In genomic region chr22:18058770-18059169, GRCh38 we compare ENCODE assay signal across 24 cellular contexts. TPM values are rescaled to one million over a fixed set of nuclear protein-coding genes. Genes with fewer than 3 reads are reported as not detected.
DNase-seq lines count a peak whose midpoint lies in the region; ATAC-seq, FAIRE-seq and TF ChIP-seq lines count a peak whose summit lies in the region.
"Had no signal": no experiment of that assay in that cellular context is flagged by ENCODE, and none has a peak within 500 bp of the region (broad histone marks: within the 10 kb centered on the region; RNA-seq: fewer than 3 reads in every experiment).

No MANE protein-coding gene starts in this region.

- no peaks in the 10 kb centered on the region for H3K79me2 ChIP-seq in HepG2 (ENCODE audit: insufficient read depth, low read length)
- H3K79me2 ChIP-seq in PC-9 (ENCODE audit: low read depth) = no peaks in the 10 kb centered on the region

- no peak overlapping the region for H3K9ac ChIP-seq in HepG2 (ENCODE audit: insufficient read depth, low read depth, low read length)

- H3K27ac ChIP-seq in right atrium auricular region (peak overlapping the region; percentile 28 to 44), HepG2 (ENCODE audit: extremely low read length, insufficient read depth, low read length) (no peak overlapping the region), PC-9 (no peak overlapping the region)
- H3K27ac ChIP-seq: lower lobe of right lung had no signal

- BruUV-seq in HepG2 (replicated peaks; lab: Mats Ljungman, UMichigan) = no TSS peak
- BruUV-seq in PC-9 (replicated peaks; lab: Mats Ljungman, UMichigan) = no TSS peak

- intact Hi-C loops in Right ventricle myocardium superior (cut with DNase I) (no loop called here), HepG2 (cut with micrococcal nuclease; ENCODE audit: unreplicated experiment) (no loop called here), PC-9 (cut with micrococcal nuclease; ENCODE audit: unreplicated experiment) (no loop called here)

- peak overlapping the region; percentile 39 for H3K27ac Mint-ChIP-seq in stimulated activated naive B cell treated with anti-CD40 and anti-IgM and Interleukin-4, amounts not matched to agents 10 μg/mL and 1 μg/mL and 100 μg/mL, for 72 hours
- H3K27ac Mint-ChIP-seq: activated T-helper 1 cell treated with anti-CD3 and anti-CD28 coated beads, Interleukin-12 subunit alpha, Interleukin-12 subunit beta, Interleukin-2, Interleukin-4 antibody, amounts not matched to agents 30 ng/mL and 10 ng/mL and 1 ng/mL, durations not matched to agents 14 hours and 24 hours and 36 hours had no signal

- DNase-seq in right atrium auricular region (ENCODE audit: low spot score) (no peak), Right ventricle myocardium superior (no peak), HepG2 (ENCODE audit: low spot score) (no peak), PC-9 (no peak), GF-D8 (lab: John Stamatoyannopoulos, UW) (no peak), NCI-H2107 (lab: John Stamatoyannopoulos, UW) (no peak)
- no peak for DNase-seq in stimulated activated naive B cell treated with anti-CD40 and anti-IgM and Interleukin-4, amounts not matched to agents 10 μg/mL and 1 μg/mL and 100 μg/mL, for 72 hours
- DNase-seq: activated naive CD4-positive, alpha-beta T cell treated with anti-CD3 and anti-CD28 coated beads, Interleukin-2, amount 50 U/mL, for 16 hours; BE2C; cortex of kidney; lower lobe of right lung; NCI-H1417; NCI-H2081 treated with DMSO at 0.1 percent for 48 hours; NCI-H446; SHP77 treated with DMSO at 0.1 percent for 48 hours; stimulated activated CD4-positive, alpha-beta T cell treated with anti-CD3 and anti-CD28 coated beads, Interleukin-1b, Interleukin-23, amount 100 ng/mL, for 48 hours; SW 1271; T1000; trophoblast cell had no signal

- peaks cover 50 to 63% of the 10 kb centered on the region in 2 donors for H3K4me1 Mint-ChIP-seq in stimulated activated naive B cell treated with anti-CD40 and anti-IgM and Interleukin-4, amounts not matched to agents 10 μg/mL and 1 μg/mL and 100 μg/mL, for 72 hours

- CTCF ChIA-PET in HepG2 (lab: Yijun Ruan, JAX; ENCODE audit: low intra/inter-chr PET ratio, low total read pairs) (no interaction called here), PC-9 (lab: Charles Lee) (no interaction called here)

- TF ChIP-seq EP300 in HepG2 (IDR thresholded peaks at IDR 0.05; ENCODE audit: low read depth in 2 of 2, low read length in 2 of 2) = no peak
- no peak for TF ChIP-seq EP300 in HepG2 (CRISPR knock-in tag; IDR thresholded peaks at IDR 0.05; ENCODE audit: borderline replicate concordance)

- H3K4me1 ChIP-seq in right atrium auricular region = peaks cover 0 to 44% of the 10 kb centered on the region in 2 donors
- peaks cover 85% of the 10 kb centered on the region for H3K4me1 ChIP-seq in HepG2 (ENCODE audit: insufficient read depth, low read length)
- H3K4me1 ChIP-seq in PC-9 (replicated peaks; ENCODE audit: insufficient read depth) = peaks cover 17% of the 10 kb centered on the region

- no peaks in the 10 kb centered on the region for H3K36me3 Mint-ChIP-seq in stimulated activated naive B cell treated with anti-CD40 and anti-IgM and Interleukin-4, amounts not matched to agents 10 μg/mL and 1 μg/mL and 100 μg/mL, for 72 hours

- H3K9me3 Mint-ChIP-seq in stimulated activated naive B cell treated with anti-CD40 and anti-IgM and Interleukin-4, amounts not matched to agents 10 μg/mL and 1 μg/mL and 100 μg/mL, for 72 hours = no peaks in the 10 kb centered on the region
- H3K9me3 Mint-ChIP-seq: activated T-helper 1 cell treated with anti-CD3 and anti-CD28 coated beads, Interleukin-12 subunit alpha, Interleukin-12 subunit beta, Interleukin-2, Interleukin-4 antibody, amounts not matched to agents 30 ng/mL and 10 ng/mL and 1 ng/mL, durations not matched to agents 14 hours and 24 hours and 36 hours had no signal

- FAIRE-seq in HepG2 (lab: Jason Lieb, UNC) = no peak
- FAIRE-seq: A204.1, GM12891 had no signal

- H4K20me1 ChIP-seq in HepG2 (ENCODE audit: insufficient read depth, low read length) (no peaks in the 10 kb centered on the region), PC-9 (ENCODE audit: insufficient read depth) (no peaks in the 10 kb centered on the region)

- H3K4me2 ChIP-seq in HepG2 (ENCODE audit: low read depth, low read length) (peak overlapping the region; percentile 32), PC-9 (no peak overlapping the region)

- no peaks in the 10 kb centered on the region for H3K9me2 ChIP-seq in PC-9 (ENCODE audit: insufficient read depth)

- in situ Hi-C loops in HepG2 (cut with HindIII; ENCODE audit: extremely low pct_ligation_motif_present, low pct_unique_long_range_greater_than_20kb) = no loop called here

- TF ChIP-seq CTCF in right atrium auricular region (IDR thresholded peaks at IDR 0.05) (no peak), HepG2 (CRISPR knock-in tag; IDR thresholded peaks at IDR 0.05) (no peak), PC-9 (conservative IDR thresholded peaks at IDR 0.05) (no peak)

- H3K36me3 ChIP-seq in right atrium auricular region (no peaks in the 10 kb centered on the region), HepG2 (replicated peaks in 1 of 2; ENCODE audit: control insufficient read depth in 1 of 2, insufficient read depth in 2 of 2, low read length in 2 of 2) (no peaks in the 10 kb centered on the region), PC-9 (ENCODE audit: low read depth) (no peaks in the 10 kb centered on the region)
- H3K36me3 ChIP-seq: BE2C, lower lobe of right lung had no signal

- no peaks in the 10 kb centered on the region for H3K27me3 ChIP-seq in right atrium auricular region
- no peaks in the 10 kb centered on the region for H3K27me3 ChIP-seq in HepG2 (ENCODE audit: control insufficient read depth in 1 of 2, insufficient read depth in 2 of 2, low read length in 2 of 2)
- H3K27me3 ChIP-seq in PC-9 (ENCODE audit: insufficient read depth, low read depth) = no peaks in the 10 kb centered on the region
- H3K27me3 ChIP-seq: BE2C had no signal

- no peaks in the 10 kb centered on the region for H3K9me3 ChIP-seq in right atrium auricular region
- no peaks in the 10 kb centered on the region for H3K9me3 ChIP-seq in HepG2 (ENCODE audit: low read length)
- H3K9me3 ChIP-seq in PC-9 (ENCODE audit: insufficient read depth, low read depth) = no peaks in the 10 kb centered on the region
- H3K9me3 ChIP-seq: BE2C, lower lobe of right lung had no signal

- no peak for TF ChIP-seq RAD21 in HepG2 (CRISPR knock-in tag; IDR thresholded peaks at IDR 0.05)

- H3K4me3 Mint-ChIP-seq in stimulated activated naive B cell treated with anti-CD40 and anti-IgM and Interleukin-4, amounts not matched to agents 10 μg/mL and 1 μg/mL and 100 μg/mL, for 72 hours = no peak overlapping the region
- H3K4me3 Mint-ChIP-seq: activated T-helper 1 cell treated with anti-CD3 and anti-CD28 coated beads, Interleukin-12 subunit alpha, Interleukin-12 subunit beta, Interleukin-2, Interleukin-4 antibody, amounts not matched to agents 30 ng/mL and 10 ng/mL and 1 ng/mL, durations not matched to agents 14 hours and 24 hours and 36 hours had no signal

- POLR2A ChIA-PET in HepG2 (lab: Yijun Ruan, JAX) (interaction anchor here (0.9 to 2.2 kb wide), 3 partner anchors 14 to 21 kb away, joined by 4 to 5 read pairs (median 5); partner anchors contain the start of gene PEX26), PC-9 (lab: Charles Lee; ENCODE audit: unreplicated experiment) (no interaction called here)

- ATAC-seq in Right ventricle myocardium superior (ENCODE audit: poor library complexity) (no peak), HepG2 (no peak), HG02763 (IDR thresholded peaks at IDR 0.05; ENCODE audit: unreplicated experiment) (no peak)
- no peak for ATAC-seq in stimulated activated naive B cell treated with anti-CD40 and anti-IgM and Interleukin-4, amounts not matched to agents 10 μg/mL and 1 μg/mL and 100 μg/mL, for 72 hours (replicated peaks)
- ATAC-seq: lower lobe of right lung had no signal

- 81% methylated on average over 5 of the region's 6 CpGs for WGBS in HepG2 (ENCODE audit: low lambda C conversion rate)

- no peak overlapping the region for H3K4me3 ChIP-seq in right atrium auricular region
- H3K4me3 ChIP-seq in HepG2 (replicated peaks in 1 of 3; ENCODE audit: insufficient read depth in 1 of 3, low read depth in 2 of 3, low read length in 3 of 3) = no peak overlapping the region
- H3K4me3 ChIP-seq in PC-9 = no peak overlapping the region
- H3K4me3 ChIP-seq: lower lobe of right lung, skin epidermis had no signal

- no peaks in the 10 kb centered on the region for H3K27me3 Mint-ChIP-seq in stimulated activated naive B cell treated with anti-CD40 and anti-IgM and Interleukin-4, amounts not matched to agents 10 μg/mL and 1 μg/mL and 100 μg/mL, for 72 hours

- H3F3A ChIP-seq in PC-9 (ENCODE audit: insufficient read depth, low read depth) = no peaks in the 10 kb centered on the region

- H2AFZ ChIP-seq in HepG2 (ENCODE audit: low read length) (peak overlapping the region; percentile 12), PC-9 (no peak overlapping the region)

- no peak for TF ChIP-seq POLR2A in HepG2 (IDR thresholded peaks at IDR 0.05; ENCODE audit: insufficient read depth in 1 of 2, low read depth in 2 of 2, low read length in 2 of 2)

RNA-seq across cellular contexts. Expression of gene PEX26, which starts 19.0 kb away (rescaled TPM):
- total RNA-seq in right atrium auricular region (10 to 100 TPM; 15.1 to 18.4 TPM), Right ventricle myocardium superior (20.3 TPM), HepG2 (2016; rRNA removed; fragmentation: Illumina TruSeq; extraction: Trizol) (25.1 and 30.6 TPM in 2 replicates), PC-9 (2021) (30.0 and 36.2 TPM in 2 replicates)
- total RNA-seq in HepG2 (2016; cell fraction: cytosol; rRNA removed; fragmentation: Illumina TruSeq; extraction: Trizol; ENCODE audit: low read depth) = 3.6 and 6.1 TPM in 2 replicates
- 26.6 and 27.5 TPM in 2 replicates for total RNA-seq in HepG2 (2016; cell fraction: insoluble cytoplasmic fraction; rRNA removed; fragmentation: Illumina TruSeq; extraction: Trizol)
- 23.5 and 27.1 TPM in 2 replicates for total RNA-seq in HepG2 (2016; cell fraction: membrane; rRNA removed; fragmentation: Illumina TruSeq; extraction: Trizol)
- 13.8 and 17.8 TPM in 2 replicates for total RNA-seq in HepG2 (2016; cell fraction: nucleus; rRNA removed; fragmentation: Illumina TruSeq; extraction: Trizol)
- polyA plus RNA-seq in HepG2 (2011; rRNA removed) = 10.6 and 15.4 TPM in 2 replicates
- 12.4 and 12.5 TPM in 2 replicates for polyA plus RNA-seq in HepG2 (2011; cell fraction: cytosol; rRNA removed)
- 13.5 and 14.8 TPM in 2 replicates for polyA plus RNA-seq in HepG2 (2011; cell fraction: nucleus; rRNA removed)
- 13.4 and 14.4 TPM in 2 replicates for polyA plus RNA-seq in HepG2 (2012)
- polyA plus RNA-seq in HepG2 (2016; cell fraction: cytosol; fragmentation: Illumina TruSeq; extraction: Trizol; ENCODE audit: low read depth) = 4.6 and 6.3 TPM in 2 replicates
- polyA plus RNA-seq in HepG2 (2016; cell fraction: insoluble cytoplasmic fraction; fragmentation: Illumina TruSeq; extraction: Trizol; ENCODE audit: low read depth) = 25.9 and 26.3 TPM in 2 replicates
- polyA plus RNA-seq in HepG2 (2016; cell fraction: membrane; fragmentation: Illumina TruSeq; extraction: Trizol; ENCODE audit: low read depth) = 15.8 and 17.3 TPM in 2 replicates
- polyA plus RNA-seq in HepG2 (2016; cell fraction: nucleus; fragmentation: Illumina TruSeq; extraction: Trizol; ENCODE audit: insufficient read depth, low read depth) = 17.9 and 18.6 TPM in 2 replicates
- polyA minus RNA-seq in HepG2 (2011; rRNA and poly(A)+ RNA removed; ENCODE audit: low replicate concordance) = 35.9 and 42.8 TPM in 2 replicates
- polyA minus RNA-seq in HepG2 (2011; cell fraction: cytosol; rRNA and poly(A)+ RNA removed) = 9.6 and 11.4 TPM in 2 replicates
- polyA minus RNA-seq in HepG2 (2011; cell fraction: nucleus; rRNA and poly(A)+ RNA removed) = 11.6 and 14.2 TPM in 2 replicates

RNA-seq across cellular contexts. Expression of gene MICAL3, which starts 34.4 kb away (rescaled TPM):
- 10 to 100 TPM; 42.5 to 45.1 TPM for total RNA-seq in right atrium auricular region
- 78.9 TPM for total RNA-seq in Right ventricle myocardium superior
- total RNA-seq in HepG2 (2016; rRNA removed; fragmentation: Illumina TruSeq; extraction: Trizol) = 9.5 and 12.5 TPM in 2 replicates
- 2.6 and 2.9 TPM in 2 replicates for total RNA-seq in HepG2 (2016; cell fraction: cytosol; rRNA removed; fragmentation: Illumina TruSeq; extraction: Trizol; ENCODE audit: low read depth)
- 8.6 and 11.9 TPM in 2 replicates for total RNA-seq in HepG2 (2016; cell fraction: insoluble cytoplasmic fraction; rRNA removed; fragmentation: Illumina TruSeq; extraction: Trizol)
- total RNA-seq in HepG2 (2016; cell fraction: membrane; rRNA removed; fragmentation: Illumina TruSeq; extraction: Trizol) = 4.2 and 6.1 TPM in 2 replicates
- 31.3 and 35.0 TPM in 2 replicates for total RNA-seq in HepG2 (2016; cell fraction: nucleus; rRNA removed; fragmentation: Illumina TruSeq; extraction: Trizol)
- 5.3 and 5.6 TPM in 2 replicates for polyA plus RNA-seq in HepG2 (2011; rRNA removed)
- polyA plus RNA-seq in HepG2 (2011; cell fraction: cytosol; rRNA removed) = 2.5 and 3.1 TPM in 2 replicates
- 32.9 and 43.0 TPM in 2 replicates for polyA plus RNA-seq in HepG2 (2011; cell fraction: nucleus; rRNA removed)
- 9.2 and 10.8 TPM in 2 replicates for polyA plus RNA-seq in HepG2 (2012)
- 0.59 and 1.1 TPM in 2 replicates for polyA plus RNA-seq in HepG2 (2016; cell fraction: cytosol; fragmentation: Illumina TruSeq; extraction: Trizol; ENCODE audit: low read depth)
- 3.5 and 3.6 TPM in 2 replicates for polyA plus RNA-seq in HepG2 (2016; cell fraction: insoluble cytoplasmic fraction; fragmentation: Illumina TruSeq; extraction: Trizol; ENCODE audit: low read depth)
- 0.53 and 1.1 TPM in 2 replicates for polyA plus RNA-seq in HepG2 (2016; cell fraction: membrane; fragmentation: Illumina TruSeq; extraction: Trizol; ENCODE audit: low read depth)
- 34.4 and 36.4 TPM in 2 replicates for polyA plus RNA-seq in HepG2 (2016; cell fraction: nucleus; fragmentation: Illumina TruSeq; extraction: Trizol; ENCODE audit: insufficient read depth, low read depth)
- polyA minus RNA-seq in HepG2 (2011; rRNA and poly(A)+ RNA removed; ENCODE audit: low replicate concordance) = 12.7 and 28.5 TPM in 2 replicates
- polyA minus RNA-seq in HepG2 (2011; cell fraction: cytosol; rRNA and poly(A)+ RNA removed) = 3.7 and 4.4 TPM in 2 replicates
- 28.5 and 33.0 TPM in 2 replicates for polyA minus RNA-seq in HepG2 (2011; cell fraction: nucleus; rRNA and poly(A)+ RNA removed)
- total RNA-seq in PC-9 (2021) = 23.8 and 27.4 TPM in 2 replicates

RNA-seq across cellular contexts. Expression of gene TUBA8, which starts 51.8 kb away (rescaled TPM):
- 10 to 100 TPM; 67.1 to 97.3 TPM for total RNA-seq in right atrium auricular region
- 247 TPM for total RNA-seq in Right ventricle myocardium superior
- total RNA-seq in HepG2 (2016; rRNA removed; fragmentation: Illumina TruSeq; extraction: Trizol) = 0.17 and 0.35 TPM in 2 replicates
- total RNA-seq in HepG2 (2016; cell fraction: cytosol; rRNA removed; fragmentation: Illumina TruSeq; extraction: Trizol; ENCODE audit: low read depth) = 0.62 and 0.91 TPM in 2 replicates
- total RNA-seq in HepG2 (2016; cell fraction: insoluble cytoplasmic fraction; rRNA removed; fragmentation: Illumina TruSeq; extraction: Trizol) = 0.09 and 0.39 TPM in 2 replicates
- 0.62 and 0.79 TPM in 2 replicates for total RNA-seq in HepG2 (2016; cell fraction: membrane; rRNA removed; fragmentation: Illumina TruSeq; extraction: Trizol)
- 0.34 and 0.53 TPM in 2 replicates for total RNA-seq in HepG2 (2016; cell fraction: nucleus; rRNA removed; fragmentation: Illumina TruSeq; extraction: Trizol)
- 0.69 and 0.80 TPM in 2 replicates for polyA plus RNA-seq in HepG2 (2011; rRNA removed)
- 0.56 and 0.67 TPM in 2 replicates for polyA plus RNA-seq in HepG2 (2011; cell fraction: cytosol; rRNA removed)
- 1.7 and 1.8 TPM in 2 replicates for polyA plus RNA-seq in HepG2 (2011; cell fraction: nucleus; rRNA removed)
- 0.86 and 1.1 TPM in 2 replicates for polyA plus RNA-seq in HepG2 (2012)
- polyA plus RNA-seq in HepG2 (2016; cell fraction: cytosol; fragmentation: Illumina TruSeq; extraction: Trizol; ENCODE audit: low read depth) = 0.73 and 0.76 TPM in 2 replicates
- polyA plus RNA-seq in HepG2 (2016; cell fraction: insoluble cytoplasmic fraction; fragmentation: Illumina TruSeq; extraction: Trizol; ENCODE audit: low read depth) = 0.26 and 0.31 TPM in 2 replicates
- polyA plus RNA-seq in HepG2 (2016; cell fraction: membrane; fragmentation: Illumina TruSeq; extraction: Trizol; ENCODE audit: low read depth) = 0.96 and 1.0 TPM in 2 replicates
- polyA plus RNA-seq in HepG2 (2016; cell fraction: nucleus; fragmentation: Illumina TruSeq; extraction: Trizol; ENCODE audit: insufficient read depth, low read depth) = 0.85 and 1.3 TPM in 2 replicates
- polyA minus RNA-seq in HepG2 (2011; rRNA and poly(A)+ RNA removed; ENCODE audit: low replicate concordance) = 0.52 and 4.5 TPM in 2 replicates
- not detected in 2 replicates for polyA minus RNA-seq in HepG2 (2011; cell fraction: cytosol; rRNA and poly(A)+ RNA removed)
- 0.50 and 0.90 TPM in 2 replicates for polyA minus RNA-seq in HepG2 (2011; cell fraction: nucleus; rRNA and poly(A)+ RNA removed)
- 0.72 TPM in 1 of 2 replicates, not detected in the other for total RNA-seq in PC-9 (2021)

Comparison
In these comparisons a context has a peak if more than half of its experiments do, and no peak if none do; other contexts are left out.
1. H3K27ac ChIP-seq: peak in right atrium auricular region (2 of 2); none in HepG2 (single experiment) and PC-9 (single experiment).
2. RNA of gene TUBA8, which starts 51.8 kb away (total RNA-seq): 247 TPM in Right ventricle myocardium superior (single experiment) and 67.1 to 97.3 TPM in right atrium auricular region; 0.72 TPM in PC-9 and 0.09 to 0.91 TPM in HepG2; every median in the first group is over 10 times any median in the second.